ENCODE assay signal across 9 cellular contexts in the genomic region with DNA sequence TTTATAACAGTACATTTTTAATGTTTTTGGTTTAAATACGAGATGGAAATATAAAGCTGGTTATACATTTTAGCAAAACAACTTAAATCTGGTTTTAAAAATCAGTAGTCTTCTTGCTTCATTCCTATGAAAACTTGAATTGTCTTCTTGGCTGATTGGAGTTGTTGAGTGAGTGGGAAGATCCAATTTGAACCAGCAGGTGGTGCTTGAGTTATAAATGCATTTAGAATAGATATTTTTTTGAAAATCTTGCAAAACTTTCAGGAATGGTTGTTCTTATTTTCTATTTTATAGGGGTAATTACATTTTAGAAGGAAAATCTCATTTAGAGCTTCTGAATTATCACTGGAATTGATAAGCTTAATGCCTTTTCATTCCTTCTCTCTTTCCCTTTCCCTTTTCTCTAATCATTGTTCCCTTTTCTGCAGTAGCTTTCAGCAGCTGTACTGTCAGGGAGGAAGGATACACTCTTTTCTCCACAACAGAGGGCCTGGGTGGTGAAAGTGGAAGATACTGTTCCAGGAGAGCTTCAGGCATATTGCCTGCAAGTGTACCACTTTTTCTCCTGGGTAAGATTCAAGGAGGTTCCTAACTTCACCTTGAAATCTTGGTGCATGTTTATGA.
DNase-seq lines count a peak whose midpoint lies in the region; ATAC-seq and TF ChIP-seq lines count a peak whose summit lies in the region.
"Had no signal": no experiment of that assay in that cellular context is flagged by ENCODE, and none has a peak within 500 bp of the region (broad histone marks: within the 10 kb centered on the region; RNA-seq: fewer than 3 reads in every experiment).

No MANE protein-coding gene starts in this region.

- no peak overlapping the region for H3K4me3 ChIP-seq in left ventricle myocardium inferior
- no peak overlapping the region for H3K4me3 ChIP-seq in foreskin fibroblast (ENCODE audit: low read depth in 1 of 2, low read length in 2 of 2)

- no peaks in the 10 kb centered on the region for H3K36me3 ChIP-seq in left ventricle myocardium inferior

- intact Hi-C loops in left ventricle myocardium inferior (cut with micrococcal nuclease) = no loop called here
- intact Hi-C loops in Right ventricle myocardium superior (cut with DNase I) = no loop called here

- H3K4me1 ChIP-seq in left ventricle myocardium inferior = no peaks in the 10 kb centered on the region

- no peak overlapping the region for H3K27ac ChIP-seq in left ventricle myocardium inferior (replicated peaks)

- no peaks in the 10 kb centered on the region for H3K9me3 ChIP-seq in left ventricle myocardium inferior (replicated peaks)

- no peak for ATAC-seq in Right ventricle myocardium superior (ENCODE audit: poor library complexity)
- ATAC-seq in HG03196 (IDR thresholded peaks at IDR 0.05; ENCODE audit: unreplicated experiment) = no peak
- ATAC-seq: sciatic nerve had no signal

- DNase-seq in left ventricle myocardium inferior (no peak), Right ventricle myocardium superior (no peak), RKO (ENCODE audit: low spot score) (peak; percentile 32), foreskin fibroblast (peak in 1 of 2 donors; percentile 68), HuH-7.5 (ENCODE audit: low spot score) (no peak), ureter (ENCODE audit: low spot score) (no peak)
- no peak for DNase-seq in stimulated activated naive CD4-positive, alpha-beta T cell treated with Interleukin-2 at 50 U/mL for 16 hours (lab: John Stamatoyannopoulos, UW)

- TF ChIP-seq CTCF in left ventricle myocardium inferior (IDR thresholded peaks at IDR 0.05; ENCODE audit: borderline replicate concordance) (peak; percentile 54), foreskin fibroblast (IDR thresholded peaks at IDR 0.05; ENCODE audit: low read depth, low read length) (peak; percentile 54)

- no peaks in the 10 kb centered on the region for H3K27me3 ChIP-seq in left ventricle myocardium inferior (ENCODE audit: low read depth)
